ENCODE assay signal across 1 cellular context in genomic region chr12:26090853-26091510, GRCh38.
TF ChIP-seq lines count a peak whose summit lies in the region.

No MANE protein-coding gene starts in this region.

TF ChIP-seq in IMR-90, 13 proteins besides CTCF, POLR2A, EP300 and RAD21 (continued from another document):
- no peak for TF ChIP-seq ELK1 (IDR thresholded peaks at IDR 0.05; ENCODE audit: borderline replicate concordance, low read depth, low read length)
